26 cellular contexts compared by ENCODE assay signal in genomic region chr16:82041542-82041941, GRCh38. TPM values are rescaled to one million over a fixed set of nuclear protein-coding genes. Genes with fewer than 3 reads are reported as not detected.
DNase-seq lines count a peak whose midpoint lies in the region; ATAC-seq, FAIRE-seq and TF ChIP-seq lines count a peak whose summit lies in the region.
"Had no signal": no experiment of that assay in that cellular context is flagged by ENCODE, and none has a peak within 500 bp of the region (broad histone marks: within the 10 kb centered on the region; RNA-seq: fewer than 3 reads in every experiment).

No MANE protein-coding gene starts in this region.

- no peak overlapping the region for H3K23ac ChIP-seq in trophoblast cell (ENCODE audit: low read length)

- TF ChIP-seq CTCF in colonic mucosa (IDR thresholded peaks at IDR 0.05) (no peak), mucosa of descending colon (IDR thresholded peaks at IDR 0.05) (no peak), stomach (IDR thresholded peaks at IDR 0.05) (no peak)

- H4K12ac ChIP-seq in trophoblast cell (ENCODE audit: low read depth, low read length): no peak overlapping the region

- H3K18ac ChIP-seq in trophoblast cell (ENCODE audit: low read length): no peak overlapping the region

- intact Hi-C loops in colonic mucosa (cut with DNase I): no loop called here
- intact Hi-C loops in mucosa of descending colon (cut with DNase I, micrococcal nuclease): no loop called here
- intact Hi-C loops in stomach (cut with DNase I; ENCODE audit: low total_unique reads): no loop called here

- no peak overlapping the region for H4K8ac ChIP-seq in trophoblast cell (ENCODE audit: low read depth, low read length)

- no peak for FAIRE-seq in small intestine (lab: Jason Lieb, UNC)
- FAIRE-seq: A549, D721Med, GM12891, GM18507 had no signal

- no peaks in the 10 kb centered on the region for H3K27me3 ChIP-seq in colonic mucosa
- no peaks in the 10 kb centered on the region for H3K27me3 ChIP-seq in trophoblast cell (ENCODE audit: insufficient read depth, low read length)
- H3K27me3 ChIP-seq in small intestine (ENCODE audit: control insufficient read depth in 2 of 2, insufficient read depth in 2 of 2, low read length in 2 of 2): no peaks in the 10 kb centered on the region
- H3K27me3 ChIP-seq in stomach: no peaks in the 10 kb centered on the region
- H3K27me3 ChIP-seq: BE2C; BLaER1 treated with 17β-estradiol and CSF1 and Interleukin-3, amounts not matched to agents 10 nM and 100 nM had no signal

- H4K91ac ChIP-seq in trophoblast cell (ENCODE audit: low read depth, low read length): no peak overlapping the region

- no peak overlapping the region for H2AFZ ChIP-seq in trophoblast cell (ENCODE audit: insufficient read depth, low read length, poor library complexity)
- H2AFZ ChIP-seq: GM23338 had no signal

- no peaks in the 10 kb centered on the region for H3K4me1 ChIP-seq in colonic mucosa
- H3K4me1 ChIP-seq in mucosa of descending colon (ENCODE audit: low read depth): peaks cover 3% of the 10 kb centered on the region
- H3K4me1 ChIP-seq in trophoblast cell (ENCODE audit: control insufficient read depth in 1 of 2, insufficient read depth in 2 of 2, low read length in 2 of 2): no peaks in the 10 kb centered on the region
- H3K4me1 ChIP-seq in small intestine (ENCODE audit: control insufficient read depth in 2 of 2, insufficient read depth in 1 of 2, low read depth in 1 of 2, low read length in 1 of 2): peaks cover 9 to 13% of the 10 kb centered on the region in 2 donors
- peaks cover 0 to 17% (median 3%) of the 10 kb centered on the region in 4 donors for H3K4me1 ChIP-seq in stomach
- H3K4me1 ChIP-seq: A549; BE2C; BLaER1 treated with 17β-estradiol and CSF1 and Interleukin-3, amounts not matched to agents 10 nM and 100 nM had no signal

- H3K4me3 ChIP-seq in colonic mucosa (no peak overlapping the region), mucosa of descending colon (no peak overlapping the region), trophoblast cell (ENCODE audit: low read depth, low read length) (no peak overlapping the region), small intestine (ENCODE audit: low read depth in 1 of 2, low read length in 2 of 2) (peak overlapping the region in 1 of 2 donors; percentile 0), stomach (no peak overlapping the region)
- H3K4me3 ChIP-seq: A549; BLaER1 treated with 17β-estradiol and CSF1 and Interleukin-3, amounts not matched to agents 10 nM and 100 nM; GM23338 had no signal

- no peaks in the 10 kb centered on the region for H3K79me2 ChIP-seq in trophoblast cell (ENCODE audit: control insufficient read depth, insufficient read depth, low read length, poor library complexity)

- TF ChIP-seq EP300 in stomach (IDR thresholded peaks at IDR 0.05): no peak

- H3K9ac ChIP-seq in colonic mucosa (ENCODE audit: low read depth in 2 of 2, low read length in 2 of 2): no peak overlapping the region
- no peak overlapping the region for H3K9ac ChIP-seq in trophoblast cell (ENCODE audit: low read length)
- H3K9ac ChIP-seq: BLaER1 treated with 17β-estradiol and CSF1 and Interleukin-3, amounts not matched to agents 10 nM and 100 nM had no signal

- no peak for TF ChIP-seq POLR2A in stomach (IDR thresholded peaks at IDR 0.05)

- no peaks in the 10 kb centered on the region for H3K9me3 ChIP-seq in colonic mucosa
- no peaks in the 10 kb centered on the region for H3K9me3 ChIP-seq in mucosa of descending colon
- no peaks in the 10 kb centered on the region for H3K9me3 ChIP-seq in trophoblast cell (ENCODE audit: insufficient read depth, low read depth, low read length)
- H3K9me3 ChIP-seq in small intestine (ENCODE audit: control insufficient read depth, low read depth): no peaks in the 10 kb centered on the region
- H3K9me3 ChIP-seq in stomach: no peaks in the 10 kb centered on the region
- H3K9me3 ChIP-seq: A549; BE2C; BLaER1 treated with 17β-estradiol and CSF1 and Interleukin-3, amounts not matched to agents 10 nM and 100 nM had no signal

- DNase-seq in colonic mucosa (no peak), mucosa of descending colon (no peak), trophoblast cell (peak; percentile 31 to 66), small intestine (peak; percentile 76), inferior parietal cortex (ENCODE audit: extremely low spot score) (no peak), stomach (no peak)
- DNase-seq: 8988T; ACHN; AML-193; BE2C; CD4-positive, alpha-beta T cell; CD8-positive, alpha-beta memory T cell; DMS 273 treated with DMSO at 0.1 percent for 48 hours; DMS79; GF-D8; H9 had no signal

- no peak overlapping the region for H3K14ac ChIP-seq in trophoblast cell (ENCODE audit: low read length)

- no CpG with 5 or more reads among the region's 4 CpGs for WGBS in trophoblast cell (ENCODE audit: extremely low coverage, insufficient coverage, insufficient read length)
- WGBS in small intestine, 3 donors: 31 to 63% (median 61%) methylated on average over 4 of the region's 4 CpGs
- WGBS in stomach, 5 donors: 77 to 88% (median 84%) methylated on average over 4 of the region's 4 CpGs

- H3K36me3 ChIP-seq in colonic mucosa: no peaks in the 10 kb centered on the region
- no peaks in the 10 kb centered on the region for H3K36me3 ChIP-seq in mucosa of descending colon (ENCODE audit: low read depth)
- H3K36me3 ChIP-seq in trophoblast cell (ENCODE audit: control insufficient read depth in 1 of 2, insufficient read depth in 2 of 2, low read length in 2 of 2): no peaks in the 10 kb centered on the region
- H3K36me3 ChIP-seq in small intestine (ENCODE audit: control insufficient read depth in 2 of 2, insufficient read depth in 2 of 2, low read length in 2 of 2): peaks cover 0 to 2% of the 10 kb centered on the region in 2 donors
- H3K36me3 ChIP-seq in stomach: no peaks in the 10 kb centered on the region
- H3K36me3 ChIP-seq: BE2C; BLaER1 treated with 17β-estradiol and CSF1 and Interleukin-3, amounts not matched to agents 10 nM and 100 nM had no signal

- peak overlapping the region; percentile 8 for H3K27ac ChIP-seq in colonic mucosa
- H3K27ac ChIP-seq in trophoblast cell (ENCODE audit: low read depth, low read length): no peak overlapping the region
- peak overlapping the region in 1 of 2 donors; percentile 35 for H3K27ac ChIP-seq in small intestine (ENCODE audit: low read depth in 1 of 2, low read length in 1 of 2)
- H3K27ac ChIP-seq in stomach: no peak overlapping the region
- H3K27ac ChIP-seq: A549; BLaER1 treated with 17β-estradiol and CSF1 and Interleukin-3, amounts not matched to agents 10 nM and 100 nM had no signal

- no peak overlapping the region for H3K4me2 ChIP-seq in trophoblast cell (ENCODE audit: low read length)
- H3K4me2 ChIP-seq: A549; BLaER1 treated with 17β-estradiol and CSF1 and Interleukin-3, amounts not matched to agents 10 nM and 100 nM; GM23338 had no signal

- H2BK120ac ChIP-seq in trophoblast cell (ENCODE audit: insufficient read depth, low read length, poor library complexity): no peak overlapping the region

- no peak overlapping the region for H2BK12ac ChIP-seq in trophoblast cell (ENCODE audit: low read length)

- H2BK5ac ChIP-seq in trophoblast cell (ENCODE audit: low read depth, low read length, poor library complexity): no peak overlapping the region

- no peak overlapping the region for H3K4ac ChIP-seq in trophoblast cell (ENCODE audit: low read depth, low read length)

- H3K79me1 ChIP-seq in trophoblast cell (ENCODE audit: low read length): no peaks in the 10 kb centered on the region

- ATAC-seq in mucosa of descending colon (peak; percentile 55), HG03139 (IDR thresholded peaks at IDR 0.05; ENCODE audit: unreplicated experiment) (no peak)
- ATAC-seq: A549, GM23338 had no signal

- H2AK5ac ChIP-seq in trophoblast cell (ENCODE audit: low read length): no peak overlapping the region

RNA-seq across cellular contexts. Expression of gene HSD17B2, which starts 6.5 kb away (rescaled TPM):
- total RNA-seq in colonic mucosa: 10 to 100 TPM; 44.6 to 69.2 TPM
- total RNA-seq in mucosa of descending colon: 100 to 1,000 TPM in 1 of 3 donors, 10 to 100 TPM in 2; 38.6 to 211 (median 45.5) TPM
- polyA plus RNA-seq in trophoblast cell (2013): not detected in 2 replicates
- polyA plus RNA-seq in small intestine: 100 to 1,000 TPM; 119 to 250 (median 246) TPM
- 10 to 100 TPM in 3 of 5 donors, 1 to 10 TPM in 1, not detected in 1; 8.2 to 23.2 (median 17.4) TPM for total RNA-seq in stomach
- 10 to 100 TPM in 2 of 3 donors, 1 to 10 TPM in 1; 6.6 to 25.7 (median 11.3) TPM for polyA plus RNA-seq in stomach
- total RNA-seq: CD4-positive, alpha-beta T cell; CD8-positive, alpha-beta memory T cell; GM23338; H9 had no signal
- polyA plus RNA-seq: CD14-positive monocyte had no signal

RNA-seq across cellular contexts. Expression of gene SDR42E1, which starts 30.3 kb away (rescaled TPM):
- total RNA-seq in colonic mucosa (1 to 10 TPM; 8.5 to 9.1 TPM), mucosa of descending colon (10 to 100 TPM in 1 of 3 donors, 1 to 10 TPM in 2; 5.9 to 14.0 (median 6.7) TPM), stomach (1 to 10 TPM in 3 of 5 donors, under 1 TPM in 1, not detected in 1; 0.58 to 7.9 (median 5.6) TPM)
- 0.07 and 0.12 TPM in 2 replicates for polyA plus RNA-seq in trophoblast cell (2013)
- polyA plus RNA-seq in small intestine (1 to 10 TPM; 1.6 to 6.0 (median 4.6) TPM), stomach (1 to 10 TPM; 1.8 to 2.3 (median 1.8) TPM)
- total RNA-seq: G401, H4, H9 had no signal
- polyA plus RNA-seq: CD14-positive monocyte, GM23338 had no signal

Comparison
In these comparisons a context has a peak if more than half of its experiments do, and no peak if none do; other contexts are left out.
1. DNase-seq: peak in trophoblast cell (2 of 2) and small intestine (single experiment); none in colonic mucosa (single experiment), mucosa of descending colon (0 of 3), inferior parietal cortex (single experiment) and stomach (single experiment).